ENCODE assay signal across 17 cellular contexts in the genomic region with DNA sequence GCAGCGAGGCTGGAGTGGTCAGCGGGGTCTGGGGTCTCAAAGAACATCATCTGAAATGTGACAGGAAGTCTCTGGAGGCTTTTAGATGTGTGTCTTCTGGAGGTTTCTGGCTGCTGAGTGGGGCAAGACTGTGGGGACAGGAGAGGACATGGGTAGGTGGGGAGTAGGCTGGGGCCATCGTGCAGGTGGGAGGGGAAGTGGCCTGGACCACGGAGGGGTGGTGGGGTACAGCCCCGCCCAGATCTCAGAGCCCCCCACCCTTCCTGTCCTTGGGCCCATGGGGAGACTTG. TPM values are rescaled to one million over a fixed set of nuclear protein-coding genes. Genes with fewer than 3 reads are reported as not detected.
A peak's percentile ranks its signal among the peaks of the same experiment; 100 is the strongest.
DNase-seq lines count a peak whose midpoint lies in the region; ATAC-seq and TF ChIP-seq lines count a peak whose summit lies in the region.
"Had no signal": no experiment of that assay in that cellular context is flagged by ENCODE, and none has a peak within 500 bp of the region (broad histone marks: within the 10 kb centered on the region; RNA-seq: fewer than 3 reads in every experiment).

No MANE protein-coding gene starts in this region.

- H3K27ac ChIP-seq in OCI-LY3 (ENCODE audit: low read length), result peak overlapping the region; percentile 96
- no peak overlapping the region for H3K27ac ChIP-seq in effector memory CD4-positive, alpha-beta T cell (ENCODE audit: insufficient read depth, low read length, poor library complexity, severe bottlenecking)
- H3K27ac ChIP-seq: BLaER1 treated with 17β-estradiol and CSF1 and Interleukin-3, amounts not matched to agents 10 nM and 100 nM had no signal

- peaks cover 14% of the 10 kb centered on the region for H3K36me3 Mint-ChIP-seq in activated naive CD8-positive, alpha-beta T cell
- peaks cover 55% of the 10 kb centered on the region for H3K36me3 Mint-ChIP-seq in activated naive CD8-positive, alpha-beta T cell treated with anti-CD3 and anti-CD28 coated beads for 36 hours
- H3K36me3 Mint-ChIP-seq in effector memory CD8-positive, alpha-beta T cell (ENCODE audit: insufficient read depth), result peaks cover 57% of the 10 kb centered on the region
- H3K36me3 Mint-ChIP-seq in stimulated activated naive B cell treated with anti-CD40 and anti-IgM and Interleukin-4, amounts not matched to agents 10 μg/mL and 1 μg/mL and 100 μg/mL, for 72 hours, result peaks cover 43 to 74% of the 10 kb centered on the region in 2 donors

- H2AFZ ChIP-seq in OCI-LY3 (ENCODE audit: low read depth, low read length), result no peak overlapping the region

- ATAC-seq in effector memory CD8-positive, alpha-beta T cell (replicated peaks), result no peak
- no peak for ATAC-seq in stimulated activated naive B cell treated with anti-CD40 and anti-IgM and Interleukin-4, amounts not matched to agents 10 μg/mL and 1 μg/mL and 100 μg/mL, for 72 hours (replicated peaks)
- ATAC-seq: HepG2 had no signal

- H3K4me3 ChIP-seq in OCI-LY3 (ENCODE audit: low read length), result peak overlapping the region; percentile 73
- no peak overlapping the region for H3K4me3 ChIP-seq in effector memory CD4-positive, alpha-beta T cell (ENCODE audit: insufficient read depth, low read depth, low read length, poor library complexity, severe bottlenecking)
- H3K4me3 ChIP-seq: BLaER1 treated with 17β-estradiol and CSF1 and Interleukin-3, amounts not matched to agents 10 nM and 100 nM had no signal

- H3K27ac Mint-ChIP-seq in activated naive CD8-positive, alpha-beta T cell, result peak overlapping the region; percentile 73
- no peak overlapping the region for H3K27ac Mint-ChIP-seq in activated naive CD8-positive, alpha-beta T cell treated with anti-CD3 and anti-CD28 coated beads for 36 hours
- H3K27ac Mint-ChIP-seq in effector memory CD8-positive, alpha-beta T cell, result peak overlapping the region; percentile 54 to 56
- peak overlapping the region; percentile 81 for H3K27ac Mint-ChIP-seq in stimulated activated naive B cell treated with anti-CD40 and anti-IgM and Interleukin-4, amounts not matched to agents 10 μg/mL and 1 μg/mL and 100 μg/mL, for 72 hours
- H3K27ac Mint-ChIP-seq: HFFc6 had no signal

- peak overlapping the region; percentile 76; the same call in 1 of the 2 replicates for H3K9ac ChIP-seq in OCI-LY3 (ENCODE audit: low read length)
- H3K9ac ChIP-seq: BLaER1 treated with 17β-estradiol and CSF1 and Interleukin-3, amounts not matched to agents 10 nM and 100 nM had no signal

- peaks cover 39% of the 10 kb centered on the region for H3K4me1 ChIP-seq in OCI-LY3 (ENCODE audit: low read length)
- H3K4me1 ChIP-seq in effector memory CD4-positive, alpha-beta T cell (ENCODE audit: control insufficient read depth, insufficient read depth, low read length, poor library complexity, severe bottlenecking), result peaks cover 7% of the 10 kb centered on the region

- H3K79me2 ChIP-seq in OCI-LY3 (ENCODE audit: low read length), result peaks cover 46% of the 10 kb centered on the region

- H3K36me3 ChIP-seq in OCI-LY3 (replicated peaks; ENCODE audit: low read depth, low read length), result peaks cover 53% of the 10 kb centered on the region
- peaks cover 52% of the 10 kb centered on the region for H3K36me3 ChIP-seq in effector memory CD4-positive, alpha-beta T cell (ENCODE audit: control insufficient read depth, insufficient read depth, low read length)

- H3K27me3 ChIP-seq in OCI-LY3 (ENCODE audit: low read depth, low read length), result no peaks in the 10 kb centered on the region
- no peaks in the 10 kb centered on the region for H3K27me3 ChIP-seq in effector memory CD4-positive, alpha-beta T cell (replicated peaks; ENCODE audit: control insufficient read depth, insufficient read depth, low read length, poor library complexity, severe bottlenecking)
- H3K27me3 ChIP-seq: BLaER1 treated with 17β-estradiol and CSF1 and Interleukin-3, amounts not matched to agents 10 nM and 100 nM had no signal

- no peaks in the 10 kb centered on the region for H4K20me1 ChIP-seq in OCI-LY3 (ENCODE audit: insufficient read depth, low read length)

- DNase-seq in activated naive CD8-positive, alpha-beta T cell treated with anti-CD3 and anti-CD28 coated beads for 36 hours, result no peak
- no peak for DNase-seq in effector memory CD8-positive, alpha-beta T cell
- no peak for DNase-seq in stimulated activated naive B cell treated with anti-CD40 and anti-IgM and Interleukin-4, amounts not matched to agents 10 μg/mL and 1 μg/mL and 100 μg/mL, for 72 hours
- DNase-seq in SHP77 (lab: John Stamatoyannopoulos, UW), result no peak
- DNase-seq in effector memory CD4-positive, alpha-beta T cell, result no peak
- DNase-seq: DMS79 treated with DMSO at 0.1 percent for 48 hours, HFFc6, KBM-7, NCI-H1105 treated with DMSO at 0.1 percent for 48 hours, NCI-H1694, NCI-H2081 treated with DMSO at 0.1 percent for 48 hours, NCI-H2227 treated with DMSO at 0.1 percent for 48 hours, NCI-H774 had no signal

- H3K4me3 Mint-ChIP-seq in activated naive CD8-positive, alpha-beta T cell, result no peak overlapping the region
- H3K4me3 Mint-ChIP-seq in activated naive CD8-positive, alpha-beta T cell treated with anti-CD3 and anti-CD28 coated beads for 36 hours, result no peak overlapping the region
- H3K4me3 Mint-ChIP-seq in effector memory CD8-positive, alpha-beta T cell, result no peak overlapping the region
- H3K4me3 Mint-ChIP-seq in stimulated activated naive B cell treated with anti-CD40 and anti-IgM and Interleukin-4, amounts not matched to agents 10 μg/mL and 1 μg/mL and 100 μg/mL, for 72 hours, result no peak overlapping the region
- H3K4me3 Mint-ChIP-seq: HFFc6 had no signal

- peak overlapping the region; percentile 99 for H3K4me2 ChIP-seq in OCI-LY3 (ENCODE audit: low read length)
- H3K4me2 ChIP-seq: BLaER1 treated with 17β-estradiol and CSF1 and Interleukin-3, amounts not matched to agents 10 nM and 100 nM had no signal

- peaks cover 76% of the 10 kb centered on the region for H3K4me1 Mint-ChIP-seq in activated naive CD8-positive, alpha-beta T cell (ENCODE audit: low read depth)
- peaks cover 64% of the 10 kb centered on the region for H3K4me1 Mint-ChIP-seq in activated naive CD8-positive, alpha-beta T cell treated with anti-CD3 and anti-CD28 coated beads for 36 hours
- H3K4me1 Mint-ChIP-seq in effector memory CD8-positive, alpha-beta T cell (ENCODE audit: low read depth in 2 of 2), result peaks cover 32% of the 10 kb centered on the region in 2 donors
- peaks cover 38 to 54% of the 10 kb centered on the region in 2 donors for H3K4me1 Mint-ChIP-seq in stimulated activated naive B cell treated with anti-CD40 and anti-IgM and Interleukin-4, amounts not matched to agents 10 μg/mL and 1 μg/mL and 100 μg/mL, for 72 hours

- H3K9me3 Mint-ChIP-seq in activated naive CD8-positive, alpha-beta T cell (ENCODE audit: low read depth), result no peaks in the 10 kb centered on the region
- H3K9me3 Mint-ChIP-seq in activated naive CD8-positive, alpha-beta T cell treated with anti-CD3 and anti-CD28 coated beads for 36 hours, result no peaks in the 10 kb centered on the region
- H3K9me3 Mint-ChIP-seq in effector memory CD8-positive, alpha-beta T cell, result no peaks in the 10 kb centered on the region
- H3K9me3 Mint-ChIP-seq in stimulated activated naive B cell treated with anti-CD40 and anti-IgM and Interleukin-4, amounts not matched to agents 10 μg/mL and 1 μg/mL and 100 μg/mL, for 72 hours, result no peaks in the 10 kb centered on the region
- H3K9me3 Mint-ChIP-seq: HFFc6 had no signal

- no peaks in the 10 kb centered on the region for H3K27me3 Mint-ChIP-seq in activated naive CD8-positive, alpha-beta T cell
- no peaks in the 10 kb centered on the region for H3K27me3 Mint-ChIP-seq in activated naive CD8-positive, alpha-beta T cell treated with anti-CD3 and anti-CD28 coated beads for 36 hours
- H3K27me3 Mint-ChIP-seq in effector memory CD8-positive, alpha-beta T cell, result no peaks in the 10 kb centered on the region
- no peaks in the 10 kb centered on the region for H3K27me3 Mint-ChIP-seq in stimulated activated naive B cell treated with anti-CD40 and anti-IgM and Interleukin-4, amounts not matched to agents 10 μg/mL and 1 μg/mL and 100 μg/mL, for 72 hours

- no peak for TF ChIP-seq CTCF in OCI-LY3 (IDR thresholded peaks at IDR 0.05; ENCODE audit: low read depth, low read length)

- no peaks in the 10 kb centered on the region for H3K9me3 ChIP-seq in OCI-LY3 (ENCODE audit: insufficient read depth, low read length)
- no peaks in the 10 kb centered on the region for H3K9me3 ChIP-seq in effector memory CD4-positive, alpha-beta T cell (ENCODE audit: control insufficient read depth, low read length)
- H3K9me3 ChIP-seq: BLaER1 treated with 17β-estradiol and CSF1 and Interleukin-3, amounts not matched to agents 10 nM and 100 nM had no signal

RNA-seq across cellular contexts. Expression of a gene that starts 6.2 kb away (rescaled TPM):
- 10 to 100 TPM; 90.7 to 97.2 TPM for total RNA-seq in activated naive CD8-positive, alpha-beta T cell treated with anti-CD3 and anti-CD28 coated beads for 36 hours

RNA-seq across cellular contexts. Expression of a gene that starts 18.7 kb away (rescaled TPM):
- 10 to 100 TPM; 65.0 to 66.3 TPM for total RNA-seq in activated naive CD8-positive, alpha-beta T cell treated with anti-CD3 and anti-CD28 coated beads for 36 hours

RNA-seq across cellular contexts. Expression of a gene that starts 30.6 kb away (rescaled TPM):
- not detected for total RNA-seq in activated naive CD8-positive, alpha-beta T cell treated with anti-CD3 and anti-CD28 coated beads for 36 hours
- total RNA-seq: HepG2, HFFc6 had no signal
